In the genomic region with DNA sequence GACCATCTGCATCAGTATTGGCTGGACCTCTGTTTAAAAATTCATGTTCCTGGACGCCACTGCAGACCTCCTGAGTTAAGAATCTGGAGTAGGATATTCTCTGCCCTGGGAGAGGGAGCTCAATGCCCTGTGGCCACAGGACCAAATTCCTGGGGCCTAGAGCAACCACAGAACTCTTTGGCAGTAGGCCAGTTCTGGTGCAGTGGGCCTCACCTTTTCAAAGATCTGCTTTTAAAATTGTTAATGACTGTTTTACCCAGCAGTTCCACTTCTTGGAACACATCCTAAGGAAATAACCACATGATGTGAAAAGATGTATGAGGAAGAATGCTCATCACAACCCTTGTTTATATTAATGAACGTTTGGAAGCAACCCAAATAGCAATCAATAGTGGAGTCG, we compare ENCODE assay signal across 22 cellular contexts.
A peak's percentile ranks its signal among the peaks of the same experiment; 100 is the strongest.
DNase-seq lines count a peak whose midpoint lies in the region; ATAC-seq, FAIRE-seq and TF ChIP-seq lines count a peak whose summit lies in the region.
"Had no signal": no experiment of that assay in that cellular context is flagged by ENCODE, and none has a peak within 500 bp of the region (broad histone marks: within the 10 kb centered on the region; RNA-seq: fewer than 3 reads in every experiment).

No MANE protein-coding gene starts in this region.

- CTCF ChIA-PET in mammary epithelial cell (lab: Charles Lee; ENCODE audit: low non-redundant PET), result no interaction called here

- intact Hi-C loops in mammary epithelial cell (cut with micrococcal nuclease) (no loop called here), uterus (cut with DNase I; ENCODE audit: low total_unique reads) (no loop called here)

- peak; percentile 45 for FAIRE-seq in RCC 7860 (lab: Jason Lieb, UNC)
- no peak for FAIRE-seq in small intestine (lab: Jason Lieb, UNC)
- FAIRE-seq: G401.6, HTR-8/SVneo had no signal

- in situ Hi-C loops in mammary epithelial cell (cut with MboI; ENCODE audit: low sequenced_read_pairs in 2 of 2), result no loop called here

- no peak overlapping the region for H3K27ac ChIP-seq in mammary epithelial cell (ENCODE audit: insufficient read depth, low read depth, low read length)
- H3K27ac ChIP-seq in small intestine (ENCODE audit: low read depth in 1 of 2, low read length in 1 of 2), result no peak overlapping the region
- no peak overlapping the region for H3K27ac ChIP-seq in uterus
- H3K27ac ChIP-seq: Peyer's patch, transverse colon had no signal

- peaks cover 2% of the 10 kb centered on the region for H4K20me1 ChIP-seq in mammary epithelial cell (ENCODE audit: insufficient read depth, low read length)

- no peak overlapping the region for H2AFZ ChIP-seq in mammary epithelial cell (ENCODE audit: low read depth, low read length)

- H3K4me3 ChIP-seq in mammary epithelial cell (replicated peaks in 1 of 3; ENCODE audit: insufficient read depth in 1 of 3, low read depth in 2 of 3, low read length in 3 of 3) (no peak overlapping the region), small intestine (ENCODE audit: low read depth in 1 of 2, low read length in 2 of 2) (no peak overlapping the region), uterus (no peak overlapping the region)
- H3K4me3 ChIP-seq: Peyer's patch, transverse colon had no signal

- no peak overlapping the region for H3K4me2 ChIP-seq in mammary epithelial cell (ENCODE audit: insufficient read depth, low read depth, low read length)
- H3K4me2 ChIP-seq: SK-N-SH had no signal

- dilution Hi-C loops in mammary epithelial cell (cut with HindIII; ENCODE audit: low sequenced_read_pairs), result no loop called here

- no peak for ATAC-seq in HG02588 (IDR thresholded peaks at IDR 0.05; ENCODE audit: unreplicated experiment)
- ATAC-seq: activated CD8-positive, alpha-beta memory T cell treated with anti-CD3 and anti-CD28 coated beads, Interleukin-2, amount 10 ng/mL, durations not matched to agents 7 days and 5 days had no signal

- no peaks in the 10 kb centered on the region for H3K27me3 ChIP-seq in mammary epithelial cell (ENCODE audit: insufficient read depth, low read length)
- H3K27me3 ChIP-seq in small intestine (ENCODE audit: control insufficient read depth in 2 of 2, insufficient read depth in 2 of 2, low read length in 2 of 2), result no peaks in the 10 kb centered on the region
- H3K27me3 ChIP-seq in uterus, result no peaks in the 10 kb centered on the region
- H3K27me3 ChIP-seq: Peyer's patch, transverse colon had no signal

- 23% methylated on average over 3 of the region's 3 CpGs for WGBS in mammary epithelial cell (ENCODE audit: low coverage, missing lambda C conversion rate)
- WGBS in small intestine, 3 donors, result 36 to 39% (median 38%) methylated on average over 3 of the region's 3 CpGs

- H3K79me2 ChIP-seq in mammary epithelial cell (ENCODE audit: insufficient read depth, low read length), result no peaks in the 10 kb centered on the region

- DNase-seq in NCI-H1417 (lab: John Stamatoyannopoulos, UW), result peak in 2 of 3 experiments; percentile 63 to 87
- DNase-seq in NCI-H1417 treated with DMSO at 0.1 percent for 48 hours (lab: John Stamatoyannopoulos, UW), result no peak
- DNase-seq in RCC 7860 (ENCODE audit: low spot score), result no peak
- peak; percentile 30 for DNase-seq in mammary epithelial cell
- DNase-seq in small intestine, result peak; percentile 7
- no peak for DNase-seq in NCI-H524 treated with DMSO at 0.1 percent for 48 hours (lab: John Stamatoyannopoulos, UW)
- no peak for DNase-seq in uterus
- DNase-seq: 8988T; activated CD4-positive, alpha-beta T cell treated with anti-CD3 and anti-CD28 coated beads for 48 hours; activated CD8-positive, alpha-beta memory T cell treated with anti-CD3 and anti-CD28 coated beads, Interleukin-2, amount 10 ng/mL, durations not matched to agents 7 days and 5 days; activated naive CD4-positive, alpha-beta T cell treated with anti-CD3 and anti-CD28 coated beads for 36 hours; CD4-positive, alpha-beta memory T cell; cerebellar nuclear complex; Kasumi-1; NCI-H1048; Peyer's patch; SK-N-SH; stimulated activated CD8-positive, alpha-beta memory T cell treated with anti-CD3 and anti-CD28 coated beads, Interleukin-4, amount 100 ng/mL, for 48 hours; transverse colon had no signal

- H3K4me1 ChIP-seq in mammary epithelial cell (ENCODE audit: insufficient read depth, low read length), result no peaks in the 10 kb centered on the region
- H3K4me1 ChIP-seq in small intestine (ENCODE audit: control insufficient read depth in 2 of 2, insufficient read depth in 1 of 2, low read depth in 1 of 2, low read length in 1 of 2), result no peaks in the 10 kb centered on the region
- no peaks in the 10 kb centered on the region for H3K4me1 ChIP-seq in uterus
- H3K4me1 ChIP-seq: Peyer's patch had no signal

- TF ChIP-seq CTCF in mammary epithelial cell (conservative IDR thresholded peaks at IDR 0.05 in 1 of 2, IDR thresholded peaks at IDR 0.05 in 1 of 2; ENCODE audit: extremely low read depth in 1 of 2, insufficient read depth in 1 of 2, low read depth in 1 of 2, low read length in 2 of 2), result no peak
- no peak for TF ChIP-seq CTCF in uterus (IDR thresholded peaks at IDR 0.05)

- BruUV-seq in mammary epithelial cell (replicated peaks; lab: Mats Ljungman, UMichigan), result no TSS peak

- no peak overlapping the region for H3K9ac ChIP-seq in mammary epithelial cell (ENCODE audit: insufficient read depth, low read length)
- H3K9ac ChIP-seq: SK-N-SH had no signal

- H3K9me3 ChIP-seq in mammary epithelial cell (replicated peaks; ENCODE audit: insufficient read depth, low read length) (no peaks in the 10 kb centered on the region), small intestine (ENCODE audit: control insufficient read depth, low read depth) (no peaks in the 10 kb centered on the region), uterus (no peaks in the 10 kb centered on the region)
- H3K9me3 ChIP-seq: Peyer's patch, SK-N-SH, transverse colon had no signal

- TF ChIP-seq POLR2A in uterus (IDR thresholded peaks at IDR 0.05), result no peak

- H3K36me3 ChIP-seq in mammary epithelial cell (ENCODE audit: insufficient read depth, low read length) (no peaks in the 10 kb centered on the region), small intestine (ENCODE audit: control insufficient read depth in 2 of 2, insufficient read depth in 2 of 2, low read length in 2 of 2) (no peaks in the 10 kb centered on the region), uterus (no peaks in the 10 kb centered on the region)
- H3K36me3 ChIP-seq: Peyer's patch, transverse colon had no signal

Comparison
In these comparisons a context has a peak if more than half of its experiments do, and no peak if none do; other contexts are left out.
1. DNase-seq: peak in NCI-H1417 (2 of 3), mammary epithelial cell (single experiment) and small intestine (single experiment); none in NCI-H1417 treated with DMSO at 0.1 percent for 48 hours (single experiment), RCC 7860 (single experiment), NCI-H524 treated with DMSO at 0.1 percent for 48 hours (single experiment) and uterus (0 of 2).